In genomic region chr10:126375926-126376554, GRCh38 we compare ENCODE assay signal across 16 cellular contexts. TPM values are rescaled to one million over a fixed set of nuclear protein-coding genes. Genes with fewer than 3 reads are reported as not detected.
DNase-seq lines count a peak whose midpoint lies in the region; ATAC-seq, FAIRE-seq and TF ChIP-seq lines count a peak whose summit lies in the region.
"Had no signal": no experiment of that assay in that cellular context is flagged by ENCODE, and none has a peak within 500 bp of the region (broad histone marks: within the 10 kb centered on the region; RNA-seq: fewer than 3 reads in every experiment).

No MANE protein-coding gene starts in this region.

- no peak overlapping the region for H3K18ac ChIP-seq in neuronal stem cell (ENCODE audit: low read length)

- no peak overlapping the region for H3K14ac ChIP-seq in neuronal stem cell (ENCODE audit: low read length)

- FAIRE-seq in astrocyte (lab: Jason Lieb, UNC): no peak

- H2AFZ ChIP-seq in astrocyte (ENCODE audit: low read depth, low read length) (no peak overlapping the region), neuronal stem cell (ENCODE audit: low read length) (no peak overlapping the region)

- no peak overlapping the region for H4K91ac ChIP-seq in neuronal stem cell (ENCODE audit: low read depth, low read length, poor library complexity)

- H3K36me3 ChIP-seq in astrocyte (ENCODE audit: insufficient read depth, low read length) (peaks cover 9% of the 10 kb centered on the region), aorta (ENCODE audit: control insufficient read depth in 1 of 2, insufficient read depth in 2 of 2, low read length in 1 of 2) (no peaks in the 10 kb centered on the region), neuronal stem cell (replicated peaks in 1 of 2; ENCODE audit: control insufficient read depth in 2 of 2, insufficient read depth in 2 of 2, low read length in 2 of 2) (no peaks in the 10 kb centered on the region)
- H3K36me3 ChIP-seq: SJSA1 had no signal

- H3K4me1 ChIP-seq in astrocyte (ENCODE audit: insufficient read depth, low read length): peaks cover 16% of the 10 kb centered on the region
- H3K4me1 ChIP-seq in aorta (ENCODE audit: control insufficient read depth in 1 of 2, insufficient read depth in 2 of 2, low read length in 2 of 2): no peaks in the 10 kb centered on the region
- no peaks in the 10 kb centered on the region for H3K4me1 ChIP-seq in neuronal stem cell (ENCODE audit: control insufficient read depth in 2 of 2, insufficient read depth in 1 of 2, low read depth in 1 of 2, low read length in 2 of 2)
- H3K4me1 ChIP-seq: SJSA1 had no signal

- H3K4ac ChIP-seq in neuronal stem cell (ENCODE audit: low read length): no peak overlapping the region

- intact Hi-C loops in aorta (cut with DNase I): no loop called here

- no peak for ATAC-seq in activated CD4-positive, CD25-positive, alpha-beta regulatory T cell treated with anti-CD3 and anti-CD28 coated beads, Interleukin-2, amount 50 U/mL, for 24 hours
- no peak for ATAC-seq in aorta (ENCODE audit: low FRiP score)
- ATAC-seq: CD8-positive, alpha-beta T cell had no signal

- TF ChIP-seq CTCF in astrocyte (IDR thresholded peaks at IDR 0.05; ENCODE audit: insufficient read depth, low read depth, low read length) (no peak), retinal pigment epithelial cell (conservative IDR thresholded peaks at IDR 0.05; ENCODE audit: low read depth, low read length) (no peak)

- H2BK12ac ChIP-seq in neuronal stem cell (ENCODE audit: low read length): no peak overlapping the region

- peaks cover 20% of the 10 kb centered on the region for H3K9me3 Mint-ChIP-seq in astrocyte (ENCODE audit: unreplicated experiment)

- H3K27me3 ChIP-seq in astrocyte (ENCODE audit: insufficient read depth, low read length) (no peaks in the 10 kb centered on the region), aorta (ENCODE audit: control insufficient read depth in 1 of 2, insufficient read depth in 2 of 2, low read length in 1 of 2) (no peaks in the 10 kb centered on the region), neuronal stem cell (ENCODE audit: control insufficient read depth in 3 of 3, insufficient read depth in 3 of 3, low read depth in 1 of 3, low read length in 3 of 3) (no peaks in the 10 kb centered on the region)
- H3K27me3 ChIP-seq: SJSA1 had no signal

- H3K27me3 Mint-ChIP-seq in astrocyte (ENCODE audit: low read depth, unreplicated experiment): no peaks in the 10 kb centered on the region

- no peak overlapping the region for H3K9ac ChIP-seq in astrocyte (ENCODE audit: low read length)
- no peak overlapping the region for H3K9ac ChIP-seq in neuronal stem cell (ENCODE audit: low read depth, low read length, poor library complexity)

- peak overlapping the region; percentile 15 for H3K27ac ChIP-seq in astrocyte (ENCODE audit: low read depth, low read length)
- H3K27ac ChIP-seq in aorta (ENCODE audit: low read depth in 1 of 2, low read length in 2 of 2): no peak overlapping the region
- no peak overlapping the region for H3K27ac ChIP-seq in neuronal stem cell (replicated peaks; ENCODE audit: low read length)
- H3K27ac ChIP-seq: RWPE1, SJSA1 had no signal

- WGBS in aorta, 2 donors: 94 to 97% methylated on average over 1 of the region's 1 CpG
- no CpG with 5 or more reads among the region's 1 CpG for WGBS in neuronal stem cell (ENCODE audit: extremely low coverage in 2 of 2, insufficient read length in 2 of 2, insufficient replicate concordance in 1 of 2), 2 donors

- DNase-seq in Daoy (ENCODE audit: low read depth) (peak; percentile 33), LHCN-M2 (ENCODE audit: low read depth) (peak; percentile 65), astrocyte (ENCODE audit: low read depth) (no peak), retinal pigment epithelial cell (ENCODE audit: low read depth) (peak; percentile 64), islet precursor cell (no peak), aorta (no peak), neuronal stem cell (ENCODE audit: low spot score) (no peak)
- DNase-seq: CD8-positive, alpha-beta T cell; KBM-7; NCI-H1417; NCI-H2029; NCI-H2171 treated with DMSO at 0.1 percent for 48 hours; NCI-H510A had no signal

- H3K4me1 Mint-ChIP-seq in astrocyte (ENCODE audit: low read depth, unreplicated experiment): peaks cover 33% of the 10 kb centered on the region

- no peaks in the 10 kb centered on the region for H3K79me1 ChIP-seq in neuronal stem cell (ENCODE audit: low read depth, low read length)

- no peak overlapping the region for H2BK15ac ChIP-seq in neuronal stem cell (ENCODE audit: low read length)

- H2AK5ac ChIP-seq in neuronal stem cell (ENCODE audit: low read depth, low read length): no peak overlapping the region

- no peak overlapping the region for H3K4me3 ChIP-seq in astrocyte (ENCODE audit: insufficient read depth, low read depth, low read length)
- no peak overlapping the region for H3K4me3 ChIP-seq in retinal pigment epithelial cell (ENCODE audit: low read length)
- no peak overlapping the region for H3K4me3 ChIP-seq in aorta (ENCODE audit: low read length in 2 of 2)
- no peak overlapping the region for H3K4me3 ChIP-seq in neuronal stem cell (ENCODE audit: low read length in 2 of 2)
- H3K4me3 ChIP-seq: SJSA1 had no signal

- H3K9me3 ChIP-seq in astrocyte (ENCODE audit: insufficient read depth, low read depth, low read length): no peaks in the 10 kb centered on the region
- H3K9me3 ChIP-seq in aorta (ENCODE audit: control insufficient read depth, low read length): no peaks in the 10 kb centered on the region
- peaks cover 0 to 3% of the 10 kb centered on the region in 2 donors for H3K9me3 ChIP-seq in neuronal stem cell (replicated peaks in 1 of 2; ENCODE audit: control insufficient read depth in 2 of 2, insufficient read depth in 1 of 2, low read depth in 1 of 2, low read length in 2 of 2)
- H3K9me3 ChIP-seq: SJSA1 had no signal

- H2BK120ac ChIP-seq in neuronal stem cell (ENCODE audit: low read depth, low read length): no peak overlapping the region

- H3K4me2 ChIP-seq in astrocyte (ENCODE audit: low read length): no peak overlapping the region
- H3K4me2 ChIP-seq in neuronal stem cell (ENCODE audit: insufficient read depth, low read length, poor library complexity, severe bottlenecking): no peak overlapping the region

- peaks cover 22% of the 10 kb centered on the region for H3K36me3 Mint-ChIP-seq in astrocyte (ENCODE audit: low read depth, unreplicated experiment)
- H3K36me3 Mint-ChIP-seq: CD8-positive, alpha-beta T cell had no signal

- H3K27ac Mint-ChIP-seq in astrocyte (ENCODE audit: unreplicated experiment): no peak overlapping the region
- H3K27ac Mint-ChIP-seq: CD8-positive, alpha-beta T cell had no signal

- peaks cover 41% of the 10 kb centered on the region for H4K20me1 ChIP-seq in astrocyte (ENCODE audit: insufficient read depth, low read length)

- H3K23ac ChIP-seq in neuronal stem cell (ENCODE audit: low read depth, low read length, poor library complexity): no peak overlapping the region

- no peak overlapping the region for H2BK5ac ChIP-seq in neuronal stem cell (ENCODE audit: low read length)

- peaks cover 100% of the 10 kb centered on the region for H3K79me2 ChIP-seq in astrocyte (ENCODE audit: insufficient read depth, low read length)

- no peak overlapping the region for H3K4me3 Mint-ChIP-seq in astrocyte (ENCODE audit: unreplicated experiment)
- H3K4me3 Mint-ChIP-seq: CD8-positive, alpha-beta T cell had no signal

- no peak overlapping the region for H4K8ac ChIP-seq in neuronal stem cell (ENCODE audit: low read depth, low read length)

RNA-seq across cellular contexts. Expression of gene ADAM12, which starts 12.2 kb away (rescaled TPM):
- 33.8 and 59.9 TPM in 2 replicates for total RNA-seq in Daoy (2014; rRNA removed; shearing (Covaris generic))
- total RNA-seq in LHCN-M2 (2014; rRNA removed) (16.6 and 21.2 TPM in 2 replicates), astrocyte (100 and 126 TPM in 2 replicates), aorta (1 to 10 TPM; 5.5 to 9.4 TPM)
- polyA plus RNA-seq in LHCN-M2 (2012): 11.1 TPM
- polyA plus RNA-seq in aorta: under 1 TPM in 1 of 2 donors, not detected in 1; 0.13 TPM
- 0.52 TPM for polyA plus RNA-seq in neuronal stem cell (2013, experiment 1 of 2)
- polyA plus RNA-seq in neuronal stem cell (2013, experiment 2 of 2): 0.62 TPM

Comparison
In these comparisons a context has a peak if more than half of its experiments do, and no peak if none do; other contexts are left out.
1. DNase-seq: peak in Daoy (single experiment), LHCN-M2 (single experiment) and retinal pigment epithelial cell (single experiment); none in astrocyte (single experiment), islet precursor cell (single experiment), aorta (0 of 2) and neuronal stem cell (single experiment).